Comparison of ENCODE assay signal across 8 cellular contexts in genomic region chr2:160367887-160368286, GRCh38.
DNase-seq lines count a peak whose midpoint lies in the region; ATAC-seq and TF ChIP-seq lines count a peak whose summit lies in the region.

No MANE protein-coding gene starts in this region.

- peak overlapping the region in 2 of 6 donors; percentile 18 to 53 for H3K27ac Mint-ChIP-seq in naive B cell

- H3K9me3 ChIP-seq in MM.1S (replicated peaks; ENCODE audit: insufficient read depth, low read length) (no peaks in the 10 kb centered on the region), mammary epithelial cell (replicated peaks; ENCODE audit: insufficient read depth, low read length) (no peaks in the 10 kb centered on the region)

- H3F3A ChIP-seq in MM.1S (ENCODE audit: insufficient read depth, low read length) = peaks cover 19% of the 10 kb centered on the region

- dilution Hi-C loops in mammary epithelial cell (cut with HindIII; ENCODE audit: low sequenced_read_pairs) = no loop called here

- H3K4me3 ChIP-seq in MM.1S (ENCODE audit: low read length) = 0 out of 2 replicates have a peak overlapping the region, but pooled peaks have one; percentile 11
- H3K4me3 ChIP-seq in mammary epithelial cell (replicated peaks in 1 of 3; ENCODE audit: insufficient read depth in 1 of 3, low read depth in 2 of 3, low read length in 3 of 3) = no peak overlapping the region

- H3K27me3 Mint-ChIP-seq in naive B cell = no peaks in the 10 kb centered on the region

- H3K4me2 ChIP-seq in MM.1S (ENCODE audit: low read depth, low read length) (peak overlapping the region; percentile 80), mammary epithelial cell (ENCODE audit: insufficient read depth, low read depth, low read length) (peak overlapping the region; percentile 28)

- intact Hi-C loops in mammary epithelial cell (cut with micrococcal nuclease) = no loop called here

- peak; percentile 61 for ATAC-seq in GM18508 (IDR thresholded peaks at IDR 0.05; ENCODE audit: insufficient read depth, unreplicated experiment)
- ATAC-seq in naive B cell (ENCODE audit: low read depth in 2 of 2) = peak; percentile 74
- no peak for ATAC-seq in HG03520 (IDR thresholded peaks at IDR 0.05; ENCODE audit: unreplicated experiment)

- WGBS in mammary epithelial cell (ENCODE audit: low coverage, missing lambda C conversion rate) = 37% methylated on average over 7 of the region's 7 CpGs

- peak overlapping the region; percentile 34; the same call in 1 of the 2 replicates for H3K27ac ChIP-seq in MM.1S (ENCODE audit: low read length)
- H3K27ac ChIP-seq in mammary epithelial cell (ENCODE audit: insufficient read depth, low read depth, low read length) = peak overlapping the region; percentile 2

- peaks cover 45 to 51% (median 48%) of the 10 kb centered on the region in 3 donors for H3K4me1 Mint-ChIP-seq in naive B cell

- in situ Hi-C loops in mammary epithelial cell (cut with MboI; ENCODE audit: low sequenced_read_pairs in 2 of 2) = no loop called here

- no peaks in the 10 kb centered on the region for H3K9me3 Mint-ChIP-seq in naive B cell

- H3K27me3 ChIP-seq in MM.1S (replicated peaks; ENCODE audit: insufficient read depth, low read length) = no peaks in the 10 kb centered on the region
- no peaks in the 10 kb centered on the region for H3K27me3 ChIP-seq in mammary epithelial cell (ENCODE audit: insufficient read depth, low read length)

- H2AFZ ChIP-seq in MM.1S (ENCODE audit: low read length) (no peak overlapping the region), mammary epithelial cell (ENCODE audit: low read depth, low read length) (no peak overlapping the region)

- H3K36me3 ChIP-seq in MM.1S (replicated peaks; ENCODE audit: insufficient read depth, low read length) (no peaks in the 10 kb centered on the region), mammary epithelial cell (ENCODE audit: insufficient read depth, low read length) (peaks cover 10% of the 10 kb centered on the region)

- no peak for TF ChIP-seq CTCF in MM.1S (IDR thresholded peaks at IDR 0.05; ENCODE audit: low read length)
- TF ChIP-seq CTCF in mammary epithelial cell (conservative IDR thresholded peaks at IDR 0.05 in 1 of 2, IDR thresholded peaks at IDR 0.05 in 1 of 2; ENCODE audit: extremely low read depth in 1 of 2, insufficient read depth in 1 of 2, low read depth in 1 of 2, low read length in 2 of 2) = no peak

- H3K79me2 ChIP-seq in MM.1S (ENCODE audit: low read length) (peaks cover 49% of the 10 kb centered on the region), mammary epithelial cell (ENCODE audit: insufficient read depth, low read length) (peaks cover 96% of the 10 kb centered on the region)

- CTCF ChIA-PET in mammary epithelial cell (lab: Charles Lee; ENCODE audit: low non-redundant PET) = no interaction called here

- no peaks in the 10 kb centered on the region for H4K20me1 ChIP-seq in MM.1S (ENCODE audit: insufficient read depth, low read length)
- H4K20me1 ChIP-seq in mammary epithelial cell (ENCODE audit: insufficient read depth, low read length) = peaks cover 6% of the 10 kb centered on the region

- H3K4me3 Mint-ChIP-seq in naive B cell = peak overlapping the region in 7 of 8 donors; percentile 33 to 72 (median 55)

- H3K9me2 ChIP-seq in MM.1S (replicated peaks; ENCODE audit: insufficient read depth, low read length) = no peaks in the 10 kb centered on the region

- no TSS peak for BruUV-seq in mammary epithelial cell (replicated peaks; lab: Mats Ljungman, UMichigan)

- H3K9ac ChIP-seq in MM.1S (ENCODE audit: low read length) (no peak overlapping the region), mammary epithelial cell (ENCODE audit: insufficient read depth, low read length) (no peak overlapping the region)

- DNase-seq in MM.1S (peak; percentile 69), mammary epithelial cell (peak; percentile 77), naive B cell (peak; percentile 11), NCI-H1092 treated with DMSO at 0.1 percent for 48 hours (lab: John Stamatoyannopoulos, UW) (no peak)
- no peak for DNase-seq in effector CD8-positive, alpha-beta T cell (lab: John Stamatoyannopoulos, UW)
- no peak for DNase-seq in activated CD4-positive, alpha-beta T cell treated with anti-CD3 and anti-CD28 coated beads for 1 hour

- H3K36me3 Mint-ChIP-seq in naive B cell = peaks cover 25 to 26% of the 10 kb centered on the region in 2 donors

- peaks cover 52% of the 10 kb centered on the region for H3K4me1 ChIP-seq in MM.1S (ENCODE audit: low read length)
- peaks cover 33% of the 10 kb centered on the region for H3K4me1 ChIP-seq in mammary epithelial cell (ENCODE audit: insufficient read depth, low read length)

Comparison
In these comparisons a context has a peak if more than half of its experiments do, and no peak if none do; other contexts are left out.
1. DNase-seq: peak in MM.1S (single experiment), mammary epithelial cell (single experiment) and naive B cell (single experiment); none in effector CD8-positive, alpha-beta T cell (single experiment), activated CD4-positive, alpha-beta T cell treated with anti-CD3 and anti-CD28 coated beads for 1 hour (single experiment) and NCI-H1092 treated with DMSO at 0.1 percent for 48 hours (single experiment).